Comparison of ENCODE assay signal across 26 cellular contexts in the genomic region with DNA sequence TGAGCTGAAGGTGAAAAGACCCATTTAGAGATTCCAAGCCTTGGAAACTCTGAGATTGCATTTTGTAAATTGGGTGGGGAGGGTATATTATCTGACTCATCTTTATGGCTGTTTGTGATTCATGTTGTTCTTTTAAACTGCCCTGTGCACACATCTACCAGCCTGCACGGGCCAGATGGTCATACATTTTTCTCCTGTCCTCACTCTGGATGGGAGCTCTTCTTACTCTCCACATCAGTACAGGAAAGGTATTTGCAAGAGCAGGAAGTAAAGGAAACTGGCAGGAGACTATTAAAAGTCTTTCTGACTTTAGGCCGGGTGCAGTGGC. TPM values are rescaled to one million over a fixed set of nuclear protein-coding genes. Genes with fewer than 3 reads are reported as not detected.
A peak's percentile ranks its signal among the peaks of the same experiment; 100 is the strongest.
DNase-seq lines count a peak whose midpoint lies in the region; ATAC-seq and TF ChIP-seq lines count a peak whose summit lies in the region.
"Had no signal": no experiment of that assay in that cellular context is flagged by ENCODE, and none has a peak within 500 bp of the region (broad histone marks: within the 10 kb centered on the region; RNA-seq: fewer than 3 reads in every experiment).

No MANE protein-coding gene starts in this region.

- no peaks in the 10 kb centered on the region for H3K79me2 ChIP-seq in mammary epithelial cell (ENCODE audit: insufficient read depth, low read length)

- no peak overlapping the region for H3K4me3 ChIP-seq in LNCaP clone FGC (ENCODE audit: low read depth, low read length)
- H3K4me3 ChIP-seq in mammary epithelial cell (replicated peaks in 1 of 3; ENCODE audit: insufficient read depth in 1 of 3, low read depth in 2 of 3, low read length in 3 of 3): no peak overlapping the region
- no peak overlapping the region for H3K4me3 ChIP-seq in mucosa of descending colon
- H3K4me3 ChIP-seq: ovary, thoracic aorta had no signal

- no peaks in the 10 kb centered on the region for H3K36me3 ChIP-seq in mammary epithelial cell (ENCODE audit: insufficient read depth, low read length)
- no peaks in the 10 kb centered on the region for H3K36me3 ChIP-seq in mucosa of descending colon (ENCODE audit: low read depth)
- H3K36me3 ChIP-seq: ovary, thoracic aorta had no signal

- in situ Hi-C loops in mammary epithelial cell (cut with MboI; ENCODE audit: low sequenced_read_pairs in 2 of 2): no loop called here

- DNase-seq in ELR (ENCODE audit: low read depth): peak; percentile 47
- DNase-seq in LNCaP clone FGC (ENCODE audit: low read depth): peak; percentile 56
- peak; percentile 64 for DNase-seq in mammary epithelial cell
- DNase-seq in mucosa of descending colon: peak in 1 of 3 donors; percentile 4
- no peak for DNase-seq in stimulated activated CD4-positive, alpha-beta T cell treated with anti-CD3 and anti-CD28 coated beads, Interleukin-4, amount 100 ng/mL, for 1 hour
- DNase-seq: activated CD4-positive, alpha-beta T cell treated with anti-CD3 and anti-CD28 coated beads, Interleukin-2, amount 50 U/mL, for 48 hours; activated CD8-positive, alpha-beta memory T cell treated with anti-CD3 and anti-CD28 coated beads, Interleukin-2, amount 50 U/mL, for 4 hours; aorta; C1 segment of cervical spinal cord; caudate nucleus; Kasumi-1; NCI-H1105 treated with DMSO at 0.1 percent for 48 hours; NCI-H2081; NCI-H226; NCI-H748 treated with DMSO at 0.1 percent for 48 hours; ovary; SHP77; stimulated activated CD4-positive, alpha-beta T cell treated with anti-CD3 and anti-CD28 coated beads, Interleukin-4, amount 100 ng/mL, for 24 hours; stimulated activated naive B cell treated with anti-CD40 and anti-IgM and Interleukin-4, amounts not matched to agents 10 μg/mL and 1 μg/mL and 100 μg/mL, for 72 hours had no signal

- BruUV-seq in mammary epithelial cell (replicated peaks; lab: Mats Ljungman, UMichigan): no TSS peak

- no peaks in the 10 kb centered on the region for H4K20me1 ChIP-seq in mammary epithelial cell (ENCODE audit: insufficient read depth, low read length)

- H2AFZ ChIP-seq in mammary epithelial cell (ENCODE audit: low read depth, low read length): no peak overlapping the region

- CTCF ChIA-PET in mammary epithelial cell (lab: Charles Lee; ENCODE audit: low non-redundant PET): no interaction called here

- H3K4me1 ChIP-seq in mammary epithelial cell (ENCODE audit: insufficient read depth, low read length): no peaks in the 10 kb centered on the region
- H3K4me1 ChIP-seq in mucosa of descending colon (ENCODE audit: low read depth): peaks cover 2% of the 10 kb centered on the region

- no peak overlapping the region for H3K9ac ChIP-seq in mammary epithelial cell (ENCODE audit: insufficient read depth, low read length)

- H3K4me2 ChIP-seq in mammary epithelial cell (ENCODE audit: insufficient read depth, low read depth, low read length): no peak overlapping the region

- H3K27ac ChIP-seq in mammary epithelial cell (ENCODE audit: insufficient read depth, low read depth, low read length): no peak overlapping the region
- H3K27ac ChIP-seq: ovary, thoracic aorta had no signal

- no peaks in the 10 kb centered on the region for H3K9me3 ChIP-seq in mammary epithelial cell (replicated peaks; ENCODE audit: insufficient read depth, low read length)
- no peaks in the 10 kb centered on the region for H3K9me3 ChIP-seq in mucosa of descending colon
- H3K9me3 ChIP-seq: ovary, thoracic aorta had no signal

- intact Hi-C loops in mammary epithelial cell (cut with micrococcal nuclease): no loop called here
- intact Hi-C loops in mucosa of descending colon (cut with DNase I, micrococcal nuclease): no loop called here

- peak; percentile 97 for ATAC-seq in mucosa of descending colon
- ATAC-seq in HG03520 (IDR thresholded peaks at IDR 0.05; ENCODE audit: unreplicated experiment): no peak
- ATAC-seq in HG02870 (IDR thresholded peaks at IDR 0.05; ENCODE audit: unreplicated experiment): no peak
- ATAC-seq in HG03378 (IDR thresholded peaks at IDR 0.05; ENCODE audit: unreplicated experiment): no peak
- ATAC-seq: activated T-helper 17 cell treated with anti-CD3 and anti-CD28 coated beads, Interleukin-2, amount 50 U/mL, for 72 hours; stimulated activated naive B cell treated with anti-CD40 and anti-IgM and Interleukin-4, amounts not matched to agents 10 μg/mL and 1 μg/mL and 100 μg/mL, for 72 hours had no signal

- WGBS in mammary epithelial cell (ENCODE audit: low coverage, missing lambda C conversion rate): 68% methylated on average over 2 of the region's 2 CpGs

- dilution Hi-C loops in mammary epithelial cell (cut with HindIII; ENCODE audit: low sequenced_read_pairs): no loop called here

- TF ChIP-seq CTCF in LNCaP clone FGC (IDR thresholded peaks at IDR 0.05; ENCODE audit: control insufficient read depth, extremely low read depth, insufficient read depth) (no peak), mammary epithelial cell (conservative IDR thresholded peaks at IDR 0.05 in 1 of 2, IDR thresholded peaks at IDR 0.05 in 1 of 2; ENCODE audit: extremely low read depth in 1 of 2, insufficient read depth in 1 of 2, low read depth in 1 of 2, low read length in 2 of 2) (no peak), mucosa of descending colon (IDR thresholded peaks at IDR 0.05) (no peak)

- no peaks in the 10 kb centered on the region for H3K27me3 ChIP-seq in mammary epithelial cell (ENCODE audit: insufficient read depth, low read length)
- H3K27me3 ChIP-seq: ovary had no signal

RNA-seq across cellular contexts. Expression of gene NMNAT2, which starts 14.3 kb away (rescaled TPM):
- total RNA-seq in mammary epithelial cell (under 1 TPM; 0.33 to 0.75 TPM), mucosa of descending colon (1 to 10 TPM in 1 of 3 donors, under 1 TPM in 2; 0.29 to 3.6 (median 0.87) TPM)
- 1.5 TPM for polyA plus RNA-seq in mammary epithelial cell
- 24.3 TPM for polyA minus RNA-seq in mammary epithelial cell
- total RNA-seq: activated naive CD4-positive, alpha-beta T cell treated with anti-CD3 and anti-CD28 coated beads, Interleukin-2, amount 50 U/mL, for 72 hours; activated T-helper 17 cell treated with anti-CD3 and anti-CD28 coated beads, Interleukin-2, amount 50 U/mL, for 72 hours; mononuclear cell had no signal

RNA-seq across cellular contexts. Expression of gene SMG7, which starts 39.8 kb away (rescaled TPM):
- total RNA-seq in mammary epithelial cell (10 to 100 TPM; 31.8 to 64.2 TPM), mucosa of descending colon (10 to 100 TPM; 62.7 to 69.9 (median 66.4) TPM)
- 37.7 TPM for polyA plus RNA-seq in mammary epithelial cell
- polyA minus RNA-seq in mammary epithelial cell: 82.6 TPM
